8 cellular contexts compared by ENCODE assay signal in the genomic region with DNA sequence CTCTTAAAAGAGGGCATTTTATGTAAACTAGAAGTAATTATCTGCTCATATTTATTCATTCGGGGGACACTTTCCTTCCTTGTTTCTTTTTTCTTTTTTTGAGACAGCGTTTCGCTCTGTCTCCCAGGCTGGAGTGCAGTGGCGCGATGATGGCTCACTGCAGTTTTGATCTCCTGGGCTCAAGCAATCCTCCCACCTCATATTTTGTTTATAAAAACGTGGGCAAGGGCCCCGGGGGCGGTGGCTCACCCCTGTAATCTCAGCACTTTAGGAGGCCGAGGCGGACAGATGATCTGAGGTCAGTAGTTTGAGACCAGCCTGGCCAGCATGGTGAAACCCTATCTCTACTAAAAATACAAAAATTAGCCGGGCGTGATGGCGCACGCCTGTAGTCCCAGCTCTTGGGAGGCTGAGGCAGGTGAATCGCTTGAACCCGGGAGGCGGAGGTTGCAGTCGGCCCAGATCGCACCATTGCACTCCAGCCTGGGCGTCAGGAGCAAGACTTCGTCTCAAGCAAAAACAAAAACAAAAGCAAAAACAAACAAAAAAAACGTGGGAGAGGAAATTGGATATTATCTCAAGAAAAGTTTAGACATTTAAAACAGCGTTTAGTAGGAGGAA.
DNase-seq lines count a peak whose midpoint lies in the region; ATAC-seq and TF ChIP-seq lines count a peak whose summit lies in the region.

No MANE protein-coding gene starts in this region.

- no peak overlapping the region for H2AFZ ChIP-seq in parathyroid adenoma

- H3K4me3 Mint-ChIP-seq in effector memory CD8-positive, alpha-beta T cell, result peak overlapping the region; percentile 40 to 99

- no peak overlapping the region for H3K27ac ChIP-seq in parathyroid adenoma

- TF ChIP-seq CTCF in GM12865 (IDR thresholded peaks at IDR 0.05; ENCODE audit: insufficient read depth, low read depth, low read length, missing control alignments) (no peak), NB4 (IDR thresholded peaks at IDR 0.05; ENCODE audit: low read depth, low read length) (no peak), parathyroid adenoma (IDR thresholded peaks at IDR 0.05) (no peak)

- peaks cover 2% of the 10 kb centered on the region for H3K79me2 ChIP-seq in parathyroid adenoma

- H3K9ac ChIP-seq in parathyroid adenoma, result no peak overlapping the region

- no peaks in the 10 kb centered on the region for H3K27me3 Mint-ChIP-seq in effector memory CD8-positive, alpha-beta T cell

- no peaks in the 10 kb centered on the region for H3K27me3 ChIP-seq in parathyroid adenoma (ENCODE audit: control insufficient read depth, insufficient read depth, low read length)

- H3K36me3 Mint-ChIP-seq in effector memory CD8-positive, alpha-beta T cell (ENCODE audit: insufficient read depth), result peaks cover 30% of the 10 kb centered on the region

- H3K36me3 ChIP-seq in parathyroid adenoma (ENCODE audit: control insufficient read depth, insufficient read depth, low read length), result no peaks in the 10 kb centered on the region

- no peak overlapping the region for H3K4me2 ChIP-seq in parathyroid adenoma (ENCODE audit: low read length)

- ATAC-seq in effector memory CD8-positive, alpha-beta T cell (replicated peaks), result no peak

- no peaks in the 10 kb centered on the region for H3K9me3 ChIP-seq in parathyroid adenoma (ENCODE audit: control insufficient read depth, low read length)

- H3K4me3 ChIP-seq in GM12865 (ENCODE audit: low read depth, low read length) (peak overlapping the region; percentile 63), NB4 (ENCODE audit: low read depth, low read length) (peak overlapping the region; percentile 84), parathyroid adenoma (ENCODE audit: low read depth, low read length) (peak overlapping the region; percentile 94)

- H3K27ac Mint-ChIP-seq in effector memory CD8-positive, alpha-beta T cell, result no peak overlapping the region

- no peaks in the 10 kb centered on the region for H3K4me1 ChIP-seq in parathyroid adenoma

- no peaks in the 10 kb centered on the region for H3K9me3 Mint-ChIP-seq in effector memory CD8-positive, alpha-beta T cell

- no peak for TF ChIP-seq POLR2A in NB4 (IDR thresholded peaks at IDR 0.05; ENCODE audit: extremely low read depth, insufficient read length)

- peak; percentile 36 for DNase-seq in GM12865 (ENCODE audit: low read depth)
- DNase-seq in NB4 (ENCODE audit: low read depth), result no peak
- no peak for DNase-seq in effector memory CD8-positive, alpha-beta T cell
- no peak for DNase-seq in NCI-H510A (lab: John Stamatoyannopoulos, UW)
- no peak for DNase-seq in stimulated activated naive CD4-positive, alpha-beta T cell (lab: John Stamatoyannopoulos, UW)
- DNase-seq in NCI-H1930 (lab: John Stamatoyannopoulos, UW), result no peak
- DNase-seq in NCI-H345 (lab: John Stamatoyannopoulos, UW), result no peak

- peaks cover 28 to 44% of the 10 kb centered on the region in 2 donors for H3K4me1 Mint-ChIP-seq in effector memory CD8-positive, alpha-beta T cell (ENCODE audit: low read depth in 2 of 2)
